18 cellular contexts compared by ENCODE assay signal in genomic region chr2:95004287-95004686, GRCh38. TPM values are rescaled to one million over a fixed set of nuclear protein-coding genes. Genes with fewer than 3 reads are reported as not detected.
"Had no signal": no experiment of that assay in that cellular context is flagged by ENCODE, and none has a peak within 500 bp of the region (broad histone marks: within the 10 kb centered on the region; RNA-seq: fewer than 3 reads in every experiment).

No MANE protein-coding gene starts in this region.

- ATAC-seq: activated CD8-positive, alpha-beta memory T cell treated with anti-CD3 and anti-CD28 coated beads, Interleukin-2, amount 10 ng/mL, durations not matched to agents 7 days and 5 days; esophagus mucosa; naive thymus-derived CD8-positive, alpha-beta T cell; right cardiac atrium had no signal

- H3K27ac Mint-ChIP-seq: activated CD8-positive, alpha-beta memory T cell treated with anti-CD3 and anti-CD28 coated beads, Interleukin-2, amount 10 ng/mL, durations not matched to agents 7 days and 5 days; activated T-cell treated with anti-CD3 and anti-CD28 coated beads, Interleukin-2, amount 50 U/mL, for 24 hours had no signal

- H3K4me3 Mint-ChIP-seq: activated CD8-positive, alpha-beta memory T cell treated with anti-CD3 and anti-CD28 coated beads, Interleukin-2, amount 10 ng/mL, durations not matched to agents 7 days and 5 days; activated T-cell treated with anti-CD3 and anti-CD28 coated beads, Interleukin-2, amount 50 U/mL, for 24 hours had no signal

- H3K4me1 ChIP-seq: prostate gland, testis had no signal

- FAIRE-seq: bronchial epithelial cell, endometrium, keratinocyte had no signal

- H3K9me3 Mint-ChIP-seq: activated T-cell treated with anti-CD3 and anti-CD28 coated beads, Interleukin-2, amount 50 U/mL, for 24 hours; naive thymus-derived CD8-positive, alpha-beta T cell had no signal

- DNase-seq: activated CD8-positive, alpha-beta memory T cell treated with anti-CD3 and anti-CD28 coated beads, Interleukin-2, amount 10 ng/mL, durations not matched to agents 7 days and 5 days; activated gamma-delta T cell; activated T-cell treated with anti-CD3 and anti-CD28 coated beads, Interleukin-2, amount 50 U/mL, for 24 hours; hippocampal formation; mesenchymal stem cell; naive thymus-derived CD8-positive, alpha-beta T cell; right cardiac atrium; stimulated activated CD4-positive, alpha-beta T cell treated with anti-CD3 and anti-CD28 coated beads, Interleukin-4, amount 100 ng/mL, for 4 hours; stimulated activated CD8-positive, alpha-beta memory T cell treated with anti-CD3 and anti-CD28 coated beads, Interleukin-4, amount 100 ng/mL, for 48 hours; stimulated activated naive CD4-positive, alpha-beta T cell treated with Interleukin-2 at 50 U/mL for 16 hours; testis had no signal

- H3K27me3 ChIP-seq: testis had no signal

- H3K36me3 ChIP-seq: prostate gland had no signal

- H3K9me3 ChIP-seq: prostate gland, testis had no signal

- H3K4me3 ChIP-seq: prostate gland, skin epidermis, testis had no signal

- H3K27ac ChIP-seq: prostate gland, skin epidermis, testis had no signal

- H3K36me3 Mint-ChIP-seq: activated CD8-positive, alpha-beta memory T cell treated with anti-CD3 and anti-CD28 coated beads, Interleukin-2, amount 10 ng/mL, durations not matched to agents 7 days and 5 days; naive thymus-derived CD8-positive, alpha-beta T cell had no signal

RNA-seq across cellular contexts. Expression of gene MAL, which starts 21.2 kb away (rescaled TPM):
- total RNA-seq: liver had no signal
- polyA plus RNA-seq: keratinocyte had no signal
